16 cellular contexts compared by ENCODE assay signal in the genomic region with DNA sequence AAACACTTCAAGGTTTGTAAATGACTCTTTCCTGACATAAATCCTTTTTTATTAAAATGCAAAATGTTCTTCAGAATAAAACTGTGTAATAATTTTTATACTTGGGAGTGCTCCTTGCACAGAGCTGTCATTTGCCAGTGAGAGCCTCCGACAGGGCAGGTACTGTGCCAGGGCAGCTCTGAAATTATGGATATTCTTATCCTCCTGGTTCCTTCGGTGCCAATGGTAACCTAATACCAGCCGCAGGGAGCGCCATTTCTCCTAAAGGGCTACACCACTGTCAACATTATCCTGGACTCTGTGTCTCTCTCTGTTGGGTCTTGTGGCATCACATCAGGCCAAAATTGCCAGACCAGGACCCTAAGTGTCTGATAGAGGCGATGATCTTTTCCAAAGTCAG. TPM values are rescaled to one million over a fixed set of nuclear protein-coding genes. Genes with fewer than 3 reads are reported as not detected.
A peak's percentile ranks its signal among the peaks of the same experiment; 100 is the strongest.
DNase-seq lines count a peak whose midpoint lies in the region; ATAC-seq and TF ChIP-seq lines count a peak whose summit lies in the region.
"Had no signal": no experiment of that assay in that cellular context is flagged by ENCODE, and none has a peak within 500 bp of the region (broad histone marks: within the 10 kb centered on the region; RNA-seq: fewer than 3 reads in every experiment).

No MANE protein-coding gene starts in this region.

- H3K27me3 ChIP-seq in right atrium auricular region (no peaks in the 10 kb centered on the region), PC-3 (ENCODE audit: low read length) (peaks cover 40% of the 10 kb centered on the region), testis (no peaks in the 10 kb centered on the region)
- H3K27me3 ChIP-seq: SJCRH30 had no signal

- H3F3A ChIP-seq in PC-3 (ENCODE audit: low read length, unreplicated experiment), result no peaks in the 10 kb centered on the region

- no peak overlapping the region for H2AFZ ChIP-seq in PC-3 (ENCODE audit: low read length)

- 96 to 99% methylated on average over 5 of the region's 5 CpGs for WGBS in testis, 2 donors

- no peak for DNase-seq in Right ventricle myocardium inferior (ENCODE audit: missing footprints)
- no peak for DNase-seq in right atrium auricular region (ENCODE audit: low spot score)
- no peak for DNase-seq in PC-3
- peak; percentile 24 for DNase-seq in mesenteric fat pad (ENCODE audit: low spot score)
- DNase-seq in testis, result peak; percentile 1
- no peak for DNase-seq in stimulated activated naive CD4-positive, alpha-beta T cell (lab: John Stamatoyannopoulos, UW)
- DNase-seq in ecto neural progenitor cell (ENCODE audit: low spot score), result no peak
- DNase-seq: MV-4-11, NCI-H1105 treated with DMSO at 0.1 percent for 48 hours, NCI-H2081 treated with DMSO at 0.1 percent for 48 hours, NCI-H446 treated with DMSO at 0.1 percent for 48 hours, NCI-H526 treated with DMSO at 0.1 percent for 48 hours had no signal

- H3K36me3 ChIP-seq in right atrium auricular region (no peaks in the 10 kb centered on the region), PC-3 (ENCODE audit: low read depth, low read length) (no peaks in the 10 kb centered on the region), testis (ENCODE audit: low read depth, missing control alignments) (no peaks in the 10 kb centered on the region)
- H3K36me3 ChIP-seq: SJCRH30 had no signal

- H3K9me3 ChIP-seq in right atrium auricular region (no peaks in the 10 kb centered on the region), PC-3 (ENCODE audit: low read length) (no peaks in the 10 kb centered on the region), testis (no peaks in the 10 kb centered on the region)
- H3K9me3 ChIP-seq: A549, SJCRH30 had no signal

- TF ChIP-seq CTCF in right atrium auricular region (IDR thresholded peaks at IDR 0.05) (no peak), PC-3 (conservative IDR thresholded peaks at IDR 0.05; ENCODE audit: low read depth, low read length) (no peak), testis (IDR thresholded peaks at IDR 0.05) (no peak)

- CTCF ChIA-PET in PC-3 (lab: Charles Lee), result no interaction called here

- H3K79me2 ChIP-seq in PC-3 (ENCODE audit: low read length), result no peaks in the 10 kb centered on the region

- H3K4me1 ChIP-seq in right atrium auricular region (no peaks in the 10 kb centered on the region), PC-3 (ENCODE audit: insufficient read depth, low read length) (no peaks in the 10 kb centered on the region), testis (no peaks in the 10 kb centered on the region)
- H3K4me1 ChIP-seq: A549, SJCRH30 had no signal

- H3K4me2 ChIP-seq in PC-3 (ENCODE audit: low read length), result no peak overlapping the region
- H3K4me2 ChIP-seq: A549 had no signal

- no peaks in the 10 kb centered on the region for H4K20me1 ChIP-seq in PC-3 (ENCODE audit: low read length)

- H3K9ac ChIP-seq in PC-3 (ENCODE audit: low read length), result no peak overlapping the region

- no peaks in the 10 kb centered on the region for H3K9me2 ChIP-seq in PC-3 (replicated peaks; ENCODE audit: low read length)

- peak; percentile 60 for ATAC-seq in Right ventricle myocardium inferior
- 0 out of 2 replicates have a peak, but pooled peaks have one; percentile 27 for ATAC-seq in PC-3
- ATAC-seq: Panc1 had no signal

- H3K27ac ChIP-seq in right atrium auricular region (no peak overlapping the region), PC-3 (ENCODE audit: low read length) (no peak overlapping the region), testis (no peak overlapping the region)
- H3K27ac ChIP-seq: A549, SJCRH30 had no signal

- H3K4me3 ChIP-seq in right atrium auricular region (no peak overlapping the region), PC-3 (ENCODE audit: low read length) (no peak overlapping the region), testis (no peak overlapping the region)
- H3K4me3 ChIP-seq: A549, SJCRH30 had no signal

- intact Hi-C loops in Right ventricle myocardium inferior (cut with DNase I) (no loop called here), PC-3 (cut with micrococcal nuclease) (no loop called here), testis (cut with DNase I; ENCODE audit: low total_unique reads) (no loop called here)

- no TSS peak for BruUV-seq in PC-3 (replicated peaks; lab: Mats Ljungman, UMichigan)

- POLR2A ChIA-PET in PC-3 (lab: Charles Lee; ENCODE audit: unreplicated experiment), result no interaction called here

- TF ChIP-seq POLR2A in testis (IDR thresholded peaks at IDR 0.05), result no peak

RNA-seq across cellular contexts. Expression of a gene that starts 33.0 kb away (rescaled TPM):
- total RNA-seq in Right ventricle myocardium inferior (11.0 TPM), right atrium auricular region (1 to 10 TPM; 2.2 to 10.0 TPM), PC-3 (2014; rRNA removed) (3.2 and 5.1 TPM in 2 replicates), mesenteric fat pad (1.4 TPM), testis (10 to 100 TPM; 28.1 to 41.4 TPM)
- 13.5 TPM for polyA plus RNA-seq in testis (ENCODE audit: insufficient read depth, low read depth, low replicate concordance)
- polyA plus RNA-seq: CD14-positive monocyte had no signal

RNA-seq across cellular contexts. Expression of a gene that starts 33.1 kb away (rescaled TPM):
- total RNA-seq in Right ventricle myocardium inferior (3.2 TPM), right atrium auricular region (1 to 10 TPM in 1 of 2 donors, under 1 TPM in 1; 0.83 to 1.1 TPM), PC-3 (2014; rRNA removed) (2.3 TPM in 2 replicates), mesenteric fat pad (not detected), testis (10 to 100 TPM in 1 of 2 donors, 1 to 10 TPM in 1; 9.5 to 17.5 TPM)
- 5.8 TPM for polyA plus RNA-seq in testis (ENCODE audit: insufficient read depth, low read depth, low replicate concordance)
- total RNA-seq: SJCRH30 had no signal

Comparison
In these comparisons a context has a peak if more than half of its experiments do, and no peak if none do; other contexts are left out.
1. DNase-seq: peak in mesenteric fat pad (single experiment) and testis (single experiment); none in Right ventricle myocardium inferior (single experiment), right atrium auricular region (single experiment), PC-3 (single experiment), stimulated activated naive CD4-positive, alpha-beta T cell (0 of 6) and ecto neural progenitor cell (single experiment).